ENCODE assay signal across 8 cellular contexts in genomic region chr15:45522931-45523331, GRCh38. TPM values are rescaled to one million over a fixed set of nuclear protein-coding genes. Genes with fewer than 3 reads are reported as not detected.
DNase-seq lines count a peak whose midpoint lies in the region; ATAC-seq and TF ChIP-seq lines count a peak whose summit lies in the region.

No MANE protein-coding gene starts in this region.

- ATAC-seq in GM21576 (IDR thresholded peaks at IDR 0.05; ENCODE audit: unreplicated experiment) (peak; percentile 2), GM21360 (IDR thresholded peaks at IDR 0.05; ENCODE audit: unreplicated experiment) (no peak)

- no peak overlapping the region for H3K9ac ChIP-seq in parathyroid adenoma

- peak; percentile 53 for DNase-seq in fibroblast of the aortic adventitia (ENCODE audit: low read depth)
- no peak for DNase-seq in stimulated activated CD4-positive, alpha-beta T cell treated with anti-CD3 and anti-CD28 coated beads, Interleukin-2, amount 100 ng/mL, for 48 hours
- DNase-seq in GM03348 (ENCODE audit: low spot score): no peak

- H2AFZ ChIP-seq in ACC112 (ENCODE audit: low read length, unreplicated experiment) (peak overlapping the region; percentile 72), parathyroid adenoma (peak overlapping the region; percentile 80)

- H3K4me1 ChIP-seq in ACC112 (ENCODE audit: control insufficient read depth, insufficient read depth, low read length, unreplicated experiment) (peaks cover 11% of the 10 kb centered on the region), parathyroid adenoma (peaks cover 4% of the 10 kb centered on the region)

- no peaks in the 10 kb centered on the region for H3K36me3 ChIP-seq in ACC112 (ENCODE audit: insufficient read depth, low read length)
- H3K36me3 ChIP-seq in parathyroid adenoma (ENCODE audit: control insufficient read depth, insufficient read depth, low read length): no peaks in the 10 kb centered on the region

- peaks cover 11% of the 10 kb centered on the region for H3K79me2 ChIP-seq in ACC112 (ENCODE audit: control insufficient read depth, insufficient read depth, low read length, unreplicated experiment)
- H3K79me2 ChIP-seq in parathyroid adenoma: peaks cover 5% of the 10 kb centered on the region

- 0 out of 2 replicates have a peak overlapping the region, but pooled peaks have one; percentile 4 for H3K27ac ChIP-seq in ACC112 (ENCODE audit: low read depth, low read length)
- H3K27ac ChIP-seq in parathyroid adenoma: peak overlapping the region; percentile 84

- peak overlapping the region; percentile 62 for H3K4me2 ChIP-seq in parathyroid adenoma (ENCODE audit: low read length)

- peak overlapping the region; percentile 91 for H3K4me3 ChIP-seq in ACC112 (ENCODE audit: low read depth, low read length)
- H3K4me3 ChIP-seq in WI38 (ENCODE audit: low read depth, low read length): peak overlapping the region; percentile 65
- H3K4me3 ChIP-seq in fibroblast of the aortic adventitia (ENCODE audit: low read depth, low read length): peak overlapping the region; percentile 87
- H3K4me3 ChIP-seq in parathyroid adenoma (ENCODE audit: low read depth, low read length): peak overlapping the region; percentile 50

- no peak for TF ChIP-seq CTCF in WI38 (IDR thresholded peaks at IDR 0.05; ENCODE audit: low read depth, low read length)
- TF ChIP-seq CTCF in fibroblast of the aortic adventitia (IDR thresholded peaks at IDR 0.05; ENCODE audit: insufficient read depth, low read length): no peak
- no peak for TF ChIP-seq CTCF in parathyroid adenoma (IDR thresholded peaks at IDR 0.05)

- H3K27me3 ChIP-seq in ACC112 (ENCODE audit: insufficient read depth, low read length) (no peaks in the 10 kb centered on the region), parathyroid adenoma (ENCODE audit: control insufficient read depth, insufficient read depth, low read length) (no peaks in the 10 kb centered on the region)

- H3K9me3 ChIP-seq in parathyroid adenoma (ENCODE audit: control insufficient read depth, low read length): no peaks in the 10 kb centered on the region

RNA-seq across cellular contexts. Expression of gene SLC30A4, which starts 0.4 kb away (rescaled TPM):
- total RNA-seq in fibroblast of the aortic adventitia (ENCODE audit: low replicate concordance): 15.3 and 18.0 TPM in 2 replicates
